30 cellular contexts compared by ENCODE assay signal in the genomic region with DNA sequence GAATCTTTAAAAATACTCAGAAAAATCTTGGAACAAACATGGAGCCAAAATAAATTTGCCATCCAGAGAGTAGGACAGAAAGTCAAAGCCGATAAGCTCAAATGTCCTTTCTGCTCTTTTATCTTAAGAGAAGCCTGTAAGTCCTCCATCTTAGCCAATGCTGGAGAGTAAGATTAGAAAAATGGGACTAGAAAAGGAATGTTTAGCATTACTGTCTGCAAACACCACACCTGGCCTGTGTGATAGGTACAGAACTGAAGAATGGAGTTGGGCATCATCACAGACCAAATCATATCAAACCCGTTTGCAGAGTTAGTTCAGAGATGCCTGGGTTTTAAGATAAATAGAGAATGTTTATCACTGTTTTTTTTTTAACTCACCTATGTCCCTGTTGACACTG.
"Had no signal": no experiment of that assay in that cellular context is flagged by ENCODE, and none has a peak within 500 bp of the region (broad histone marks: within the 10 kb centered on the region; RNA-seq: fewer than 3 reads in every experiment).

No MANE protein-coding gene starts in this region.

- H3K4me3 Mint-ChIP-seq: activated CD4-positive, alpha-beta T cell treated with anti-CD3 and anti-CD28 coated beads for 36 hours; activated CD4-positive, alpha-beta T cell treated with anti-CD3 and anti-CD28 coated beads, Interleukin-2, amount 10 ng/mL, durations not matched to agents 7 days and 5 days; activated CD8-positive, alpha-beta T cell treated with anti-CD3 and anti-CD28 coated beads for 36 hours; activated naive CD8-positive, alpha-beta T cell; activated T-cell treated with anti-CD3 and anti-CD28 coated beads, Interleukin-2, amount 50 U/mL, for 4 hours; activated T-helper 17 cell treated with anti-CD3 and anti-CD28 coated beads, Interleukin-2, amount 50 U/mL, for 72 hours; central memory CD8-positive, alpha-beta T cell; endodermal cell; T-helper 17 cell; T-helper 2 cell treated with Interferon-gamma antibody and Interleukin-4, amounts not matched to agents 5 μg/mL and 100 μg/mL, for 36 hours had no signal

- H3K36me3 ChIP-seq: brain microvascular endothelial cell, esophagus muscularis mucosa, gastrocnemius medialis, heart left ventricle had no signal

- H3K4me3 ChIP-seq: dorsolateral prefrontal cortex, esophagus muscularis mucosa, gastrocnemius medialis, heart left ventricle had no signal

- H3K27me3 Mint-ChIP-seq: activated CD4-positive, alpha-beta T cell treated with anti-CD3 and anti-CD28 coated beads for 36 hours; activated CD8-positive, alpha-beta T cell treated with anti-CD3 and anti-CD28 coated beads for 36 hours; activated naive CD8-positive, alpha-beta T cell; activated T-helper 17 cell treated with anti-CD3 and anti-CD28 coated beads, Interleukin-2, amount 50 U/mL, for 72 hours; central memory CD8-positive, alpha-beta T cell; T-helper 17 cell had no signal

- DNase-seq: activated CD4-positive, alpha-beta T cell treated with anti-CD3 and anti-CD28 coated beads for 36 hours; activated CD4-positive, alpha-beta T cell treated with anti-CD3 and anti-CD28 coated beads, Interleukin-2, amount 10 ng/mL, durations not matched to agents 7 days and 5 days; activated CD4-positive, alpha-beta T cell treated with anti-CD3 and anti-CD28 coated beads, Interleukin-2, amount 50 U/mL, for 48 hours; activated CD4-positive, CD25-positive, alpha-beta regulatory T cell; activated CD4-positive, CD25-positive, alpha-beta regulatory T cell treated with anti-CD3 and anti-CD28 coated beads, Interleukin-2, amount 50 U/mL, for 72 hours; activated CD8-positive, alpha-beta memory T cell treated with anti-CD3 and anti-CD28 coated beads for 24 hours; activated CD8-positive, alpha-beta T cell treated with anti-CD3 and anti-CD28 coated beads for 36 hours; activated effector memory CD4-positive, alpha-beta T cell treated with Interleukin-2 at 50 U/mL for 16 hours; activated gamma-delta T cell treated with Interleukin-2 at 50 U/mL for 16 hours; activated naive CD4-positive, alpha-beta T cell treated with anti-CD3 and anti-CD28 coated beads, Interleukin-2, amount 50 U/mL, for 16 hours; activated naive CD4-positive, alpha-beta T cell treated with Interleukin-2 at 50 U/mL for 16 hours; activated T-cell treated with anti-CD3 and anti-CD28 coated beads, Interleukin-2, amount 50 U/mL, for 4 hours; amniotic stem cell; anterior cingulate cortex; brain microvascular endothelial cell; dorsolateral prefrontal cortex; effector memory CD4-positive, alpha-beta T cell; endodermal cell; foreskin keratinocyte; gastrocnemius medialis; glutamatergic neuron; heart left ventricle; T-helper 1 cell; T-helper 17 cell; T1000 had no signal

- H3K27ac Mint-ChIP-seq: activated CD4-positive, alpha-beta T cell treated with anti-CD3 and anti-CD28 coated beads for 36 hours; activated CD4-positive, alpha-beta T cell treated with anti-CD3 and anti-CD28 coated beads, Interleukin-2, amount 10 ng/mL, durations not matched to agents 7 days and 5 days; activated CD8-positive, alpha-beta T cell treated with anti-CD3 and anti-CD28 coated beads for 36 hours; activated naive CD8-positive, alpha-beta T cell; activated T-helper 17 cell treated with anti-CD3 and anti-CD28 coated beads, Interleukin-2, amount 50 U/mL, for 72 hours; endodermal cell; T-helper 17 cell; T-helper 2 cell treated with Interferon-gamma antibody and Interleukin-4, amounts not matched to agents 5 μg/mL and 100 μg/mL, for 36 hours had no signal

- H3K9me3 Mint-ChIP-seq: activated CD8-positive, alpha-beta T cell treated with anti-CD3 and anti-CD28 coated beads for 36 hours; activated T-cell treated with anti-CD3 and anti-CD28 coated beads, Interleukin-2, amount 50 U/mL, for 4 hours; activated T-helper 17 cell treated with anti-CD3 and anti-CD28 coated beads, Interleukin-2, amount 50 U/mL, for 72 hours; central memory CD8-positive, alpha-beta T cell; endodermal cell; T-helper 2 cell treated with Interferon-gamma antibody and Interleukin-4, amounts not matched to agents 5 μg/mL and 100 μg/mL, for 36 hours had no signal

- H3K27me3 ChIP-seq: brain microvascular endothelial cell, dorsolateral prefrontal cortex, esophagus muscularis mucosa, gastrocnemius medialis, heart left ventricle had no signal

- H3K27ac ChIP-seq: brain microvascular endothelial cell, dorsolateral prefrontal cortex, esophagus muscularis mucosa, foreskin keratinocyte, gastrocnemius medialis, heart left ventricle had no signal

- H3K9me3 ChIP-seq: esophagus muscularis mucosa, gastrocnemius medialis, heart left ventricle had no signal

- H3K4me1 Mint-ChIP-seq: activated CD4-positive, alpha-beta T cell treated with anti-CD3 and anti-CD28 coated beads for 36 hours; activated CD4-positive, alpha-beta T cell treated with anti-CD3 and anti-CD28 coated beads, Interleukin-2, amount 10 ng/mL, durations not matched to agents 7 days and 5 days; activated T-helper 17 cell treated with anti-CD3 and anti-CD28 coated beads, Interleukin-2, amount 50 U/mL, for 72 hours; central memory CD8-positive, alpha-beta T cell had no signal

- ATAC-seq: activated CD4-positive, alpha-beta T cell treated with anti-CD3 and anti-CD28 coated beads for 36 hours; activated CD8-positive, alpha-beta T cell treated with anti-CD3 and anti-CD28 coated beads for 36 hours; activated T-cell treated with anti-CD3 and anti-CD28 coated beads, Interleukin-2, amount 50 U/mL, for 4 hours; activated T-helper 17 cell treated with anti-CD3 and anti-CD28 coated beads, Interleukin-2, amount 50 U/mL, for 72 hours; foreskin keratinocyte; gastrocnemius medialis; heart left ventricle; T-helper 17 cell had no signal

- H3K4me1 ChIP-seq: esophagus muscularis mucosa, foreskin keratinocyte, gastrocnemius medialis, heart left ventricle had no signal
